In the genomic region with DNA sequence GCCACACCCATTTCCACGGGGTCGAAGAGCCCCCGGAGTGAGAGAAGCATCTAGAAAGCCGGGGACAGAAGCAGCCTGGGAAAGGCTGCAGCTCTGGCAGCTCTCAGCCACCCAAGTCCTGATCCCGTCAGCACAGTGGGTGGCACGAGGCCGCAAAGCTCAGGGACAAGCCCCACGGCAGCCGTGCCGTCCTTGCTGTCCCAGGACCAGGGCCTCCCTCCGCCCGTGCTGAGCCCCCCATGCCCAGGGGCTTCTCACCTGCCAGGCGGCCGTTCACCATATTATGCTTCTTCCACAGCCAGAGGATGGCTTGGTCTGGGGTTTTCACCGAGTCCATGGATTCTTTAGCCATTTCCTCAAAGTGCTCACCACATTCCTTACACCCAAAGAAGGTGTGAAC, we compare ENCODE assay signal across 35 cellular contexts. TPM values are rescaled to one million over a fixed set of nuclear protein-coding genes. Genes with fewer than 3 reads are reported as not detected.
"Had no signal": no experiment of that assay in that cellular context is flagged by ENCODE, and none has a peak within 500 bp of the region (broad histone marks: within the 10 kb centered on the region; RNA-seq: fewer than 3 reads in every experiment).

No MANE protein-coding gene starts in this region.

- H3K27me3 ChIP-seq: MG63 had no signal

- DNase-seq: Karpas-422, Kasumi-1, MG63, MM.1S, MV-4-11, NCI-H1048, NCI-H1092, NCI-H1092 treated with DMSO at 0.1 percent for 48 hours, NCI-H1105, NCI-H1105 treated with DMSO at 0.1 percent for 48 hours, NCI-H1417 treated with DMSO at 0.1 percent for 48 hours, NCI-H1436, NCI-H1436 treated with DMSO at 0.1 percent for 48 hours, NCI-H146, NCI-H1694, NCI-H1694 treated with DMSO at 0.1 percent for 48 hours, NCI-H187, NCI-H187 treated with DMSO at 0.1 percent for 48 hours, NCI-H1930, NCI-H2029, NCI-H2029 treated with DMSO at 0.1 percent for 48 hours, NCI-H2081, NCI-H2081 treated with DMSO at 0.1 percent for 48 hours, NCI-H2107, NCI-H2171, NCI-H2171 treated with DMSO at 0.1 percent for 48 hours, NCI-H2227 treated with DMSO at 0.1 percent for 48 hours, NCI-H226, NCI-H345, NCI-H446, NCI-H446 treated with DMSO at 0.1 percent for 48 hours, NCI-H510A, NCI-H510A treated with DMSO at 0.1 percent for 48 hours had no signal

- H3K4me3 ChIP-seq: MG63 had no signal

- H3K9me3 ChIP-seq: MG63 had no signal

RNA-seq across cellular contexts. Expression of a gene that starts 6.1 kb away (rescaled TPM):
- total RNA-seq: LHCN-M2, M059J had no signal
